25 cellular contexts compared by ENCODE assay signal in genomic region chr11:66874232-66874631, GRCh38.
"Had no signal": no experiment of that assay in that cellular context is flagged by ENCODE, and none has a peak within 500 bp of the region (broad histone marks: within the 10 kb centered on the region; RNA-seq: fewer than 3 reads in every experiment).

No MANE protein-coding gene starts in this region.

- ATAC-seq: left lobe of liver, lower lobe of right lung, mucosa of descending colon had no signal

- H3K27ac Mint-ChIP-seq: activated naive CD8-positive, alpha-beta T cell treated with anti-CD3 and anti-CD28 coated beads for 36 hours; activated T-cell treated with anti-CD3 and anti-CD28 coated beads, Interleukin-2, amount 50 U/mL, for 24 hours had no signal

- H3K4me3 ChIP-seq: colonic mucosa, lower lobe of right lung, mucosa of descending colon, sigmoid colon, smooth muscle cell, upper lobe of left lung had no signal

- H3K4me1 Mint-ChIP-seq: immature natural killer cell had no signal

- H3K36me3 Mint-ChIP-seq: activated naive CD8-positive, alpha-beta T cell treated with anti-CD3 and anti-CD28 coated beads for 36 hours; immature natural killer cell had no signal

- H3K9me3 Mint-ChIP-seq: activated naive CD8-positive, alpha-beta T cell treated with anti-CD3 and anti-CD28 coated beads for 36 hours; activated T-cell treated with anti-CD3 and anti-CD28 coated beads, Interleukin-2, amount 50 U/mL, for 24 hours; immature natural killer cell had no signal

- H3K27ac ChIP-seq: colonic mucosa, lower lobe of right lung, sigmoid colon, upper lobe of left lung had no signal

- DNase-seq: activated CD4-positive, alpha-beta T cell treated with anti-CD3 and anti-CD28 coated beads for 1 hour; activated CD4-positive, alpha-beta T cell treated with anti-CD3 and anti-CD28 coated beads, Interleukin-2, amount 50 U/mL, for 4 hours; activated CD8-positive, alpha-beta memory T cell treated with anti-CD3 and anti-CD28 coated beads for 24 hours; activated CD8-positive, alpha-beta memory T cell treated with anti-CD3 and anti-CD28 coated beads, Interleukin-2, amount 50 U/mL, for 4 hours; activated naive CD4-positive, alpha-beta T cell treated with Interleukin-2 at 50 U/mL for 16 hours; activated naive CD8-positive, alpha-beta T cell treated with anti-CD3 and anti-CD28 coated beads for 36 hours; activated T-cell treated with anti-CD3 and anti-CD28 coated beads, Interleukin-2, amount 50 U/mL, for 24 hours; colonic mucosa; effector CD4-positive, alpha-beta T cell; foreskin melanocyte; immature natural killer cell; lower lobe of right lung; mesendoderm; nucleus accumbens; posterior cingulate gyrus; sigmoid colon; stimulated activated CD4-positive, alpha-beta T cell treated with anti-CD3 and anti-CD28 coated beads, Interleukin-15, amount 100 ng/mL, for 24 hours; stimulated activated CD4-positive, alpha-beta T cell treated with anti-CD3 and anti-CD28 coated beads, Interleukin-2, amount 100 ng/mL, for 48 hours; stimulated activated CD8-positive, alpha-beta memory T cell treated with anti-CD3 and anti-CD28 coated beads, Interleukin-4, amount 100 ng/mL, for 48 hours; stimulated activated naive CD4-positive, alpha-beta T cell; T-helper 9 cell; upper lobe of left lung had no signal

- H3K27me3 Mint-ChIP-seq: activated naive CD8-positive, alpha-beta T cell treated with anti-CD3 and anti-CD28 coated beads for 36 hours; activated T-cell treated with anti-CD3 and anti-CD28 coated beads, Interleukin-2, amount 50 U/mL, for 24 hours had no signal

- H3K4me3 Mint-ChIP-seq: activated naive CD8-positive, alpha-beta T cell treated with anti-CD3 and anti-CD28 coated beads for 36 hours; activated T-cell treated with anti-CD3 and anti-CD28 coated beads, Interleukin-2, amount 50 U/mL, for 24 hours; immature natural killer cell had no signal
